In the genomic region with DNA sequence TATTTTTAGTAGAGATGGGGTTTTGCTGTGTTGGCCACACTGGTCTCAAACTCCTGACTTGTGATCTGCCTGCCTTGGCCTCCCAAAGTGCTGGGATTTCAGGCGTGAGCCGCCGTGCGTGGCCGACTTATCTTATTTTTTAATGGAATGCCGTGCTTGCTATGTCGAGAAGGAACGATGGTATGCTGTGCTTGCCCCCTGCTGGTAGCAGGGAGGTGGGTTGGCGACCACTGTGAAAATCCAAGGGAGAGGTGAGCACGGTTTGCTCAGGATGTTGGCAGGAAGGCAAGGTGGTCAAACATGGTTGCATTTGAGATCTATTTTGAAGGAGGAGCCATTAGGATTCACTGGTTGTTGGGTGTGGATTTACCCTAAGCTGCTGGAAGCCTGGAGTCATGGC, we compare ENCODE assay signal across 11 cellular contexts. TPM values are rescaled to one million over a fixed set of nuclear protein-coding genes. Genes with fewer than 3 reads are reported as not detected.
A peak's percentile ranks its signal among the peaks of the same experiment; 100 is the strongest.
DNase-seq lines count a peak whose midpoint lies in the region; ATAC-seq and TF ChIP-seq lines count a peak whose summit lies in the region.
"Had no signal": no experiment of that assay in that cellular context is flagged by ENCODE, and none has a peak within 500 bp of the region (broad histone marks: within the 10 kb centered on the region; RNA-seq: fewer than 3 reads in every experiment).

No MANE protein-coding gene starts in this region.

- H3F3A ChIP-seq in OCI-LY1 (ENCODE audit: insufficient read depth, low read length) = no peaks in the 10 kb centered on the region

- no peak overlapping the region for H3K27ac Mint-ChIP-seq in activated naive CD4-positive, alpha-beta T cell treated with anti-CD3 and anti-CD28 coated beads for 36 hours
- H3K27ac Mint-ChIP-seq: CD8-positive, alpha-beta memory T cell; T-helper 1 cell treated with Interleukin-12 subunit alpha and Interleukin-12 subunit beta and Interleukin-4 antibody, amounts not matched to agents 30 μg/mL and 1 μg/mL, for 36 hours had no signal

- peak; percentile 25 for DNase-seq in activated naive CD4-positive, alpha-beta T cell treated with anti-CD3 and anti-CD28 coated beads for 36 hours
- no peak for DNase-seq in activated naive CD4-positive, alpha-beta T cell (lab: John Stamatoyannopoulos, UW)
- DNase-seq in epithelial cell of proximal tubule (ENCODE audit: low read depth) (no peak), renal cortical epithelial cell (ENCODE audit: low read depth) (peak; percentile 16), NCI-H187 (lab: John Stamatoyannopoulos, UW) (no peak)
- DNase-seq in activated naive CD4-positive, alpha-beta T cell treated with Interleukin-2 at 50 U/mL for 16 hours = no peak

- CTCF ChIA-PET in activated naive CD4-positive, alpha-beta T cell treated with anti-CD3 and anti-CD28 coated beads for 36 hours (lab: Charles Lee) = no interaction called here

- no peaks in the 10 kb centered on the region for H3K79me2 ChIP-seq in OCI-LY1 (ENCODE audit: insufficient read depth, low read length)

- H3K4me3 ChIP-seq in OCI-LY1 (ENCODE audit: low read depth, low read length, poor library complexity, severe bottlenecking) (no peak overlapping the region), epithelial cell of proximal tubule (ENCODE audit: low read depth, low read length) (no peak overlapping the region)
- H3K4me3 ChIP-seq: lung had no signal

- no peak overlapping the region for H2AFZ ChIP-seq in OCI-LY1 (ENCODE audit: low read length)

- H3K27ac ChIP-seq in OCI-LY1 (ENCODE audit: low read depth, low read length, poor library complexity, severe bottlenecking) = no peak overlapping the region

- H3K4me1 Mint-ChIP-seq in activated naive CD4-positive, alpha-beta T cell treated with anti-CD3 and anti-CD28 coated beads for 36 hours (ENCODE audit: low read depth) = peaks cover 3% of the 10 kb centered on the region
- H3K4me1 Mint-ChIP-seq: CD8-positive, alpha-beta memory T cell had no signal

- no peaks in the 10 kb centered on the region for H3K9me2 ChIP-seq in OCI-LY1 (ENCODE audit: low read depth, low read length)

- H3K9ac ChIP-seq in OCI-LY1 (ENCODE audit: low read length) = no peak overlapping the region

- no peaks in the 10 kb centered on the region for H3K36me3 Mint-ChIP-seq in activated naive CD4-positive, alpha-beta T cell treated with anti-CD3 and anti-CD28 coated beads for 36 hours (ENCODE audit: low read depth)
- H3K36me3 Mint-ChIP-seq: CD8-positive, alpha-beta memory T cell had no signal

- TF ChIP-seq CTCF in OCI-LY1 (IDR thresholded peaks at IDR 0.05; ENCODE audit: low read length) (peak; percentile 48), epithelial cell of proximal tubule (conservative IDR thresholded peaks at IDR 0.05; ENCODE audit: low read depth, low read length) (peak; percentile 61)

- no peak overlapping the region for H3K4me2 ChIP-seq in OCI-LY1 (ENCODE audit: low read length)

- H3K4me3 Mint-ChIP-seq in activated naive CD4-positive, alpha-beta T cell treated with anti-CD3 and anti-CD28 coated beads for 36 hours = no peak overlapping the region
- H3K4me3 Mint-ChIP-seq: CD8-positive, alpha-beta memory T cell; T-helper 1 cell treated with Interleukin-12 subunit alpha and Interleukin-12 subunit beta and Interleukin-4 antibody, amounts not matched to agents 30 μg/mL and 1 μg/mL, for 36 hours had no signal

- H3K9me3 ChIP-seq in OCI-LY1 (ENCODE audit: low read length) = no peaks in the 10 kb centered on the region

- no peaks in the 10 kb centered on the region for H3K36me3 ChIP-seq in OCI-LY1 (ENCODE audit: insufficient read depth, low read length)

- intact Hi-C loops in activated naive CD4-positive, alpha-beta T cell treated with anti-CD3 and anti-CD28 coated beads for 36 hours (cut with micrococcal nuclease) = loop anchor here (5.0 kb wide), 1 partner anchor 63 kb away; no protein-coding TSS in a partner anchor

- ATAC-seq in GM21367 (IDR thresholded peaks at IDR 0.05; ENCODE audit: unreplicated experiment) = no peak

- peaks cover 8% of the 10 kb centered on the region for H3K27me3 Mint-ChIP-seq in activated naive CD4-positive, alpha-beta T cell treated with anti-CD3 and anti-CD28 coated beads for 36 hours (ENCODE audit: low read depth)

- 0 out of 2 replicates have a peak, but pooled peaks cover 3% of the 10 kb centered on the region for H3K27me3 ChIP-seq in OCI-LY1 (ENCODE audit: insufficient read depth, low read length)

- H4K20me1 ChIP-seq in OCI-LY1 (ENCODE audit: insufficient read depth, low read length) = no peaks in the 10 kb centered on the region

- no peaks in the 10 kb centered on the region for H3K9me3 Mint-ChIP-seq in activated naive CD4-positive, alpha-beta T cell treated with anti-CD3 and anti-CD28 coated beads for 36 hours
- H3K9me3 Mint-ChIP-seq: CD8-positive, alpha-beta memory T cell; T-helper 1 cell treated with Interleukin-12 subunit alpha and Interleukin-12 subunit beta and Interleukin-4 antibody, amounts not matched to agents 30 μg/mL and 1 μg/mL, for 36 hours had no signal

- H3K4me1 ChIP-seq in OCI-LY1 (ENCODE audit: insufficient read depth, low read length, severe bottlenecking) = no peaks in the 10 kb centered on the region

RNA-seq across cellular contexts. Expression of a gene that starts 45.8 kb away (rescaled TPM):
- 100 to 1,000 TPM; 130 to 132 TPM for total RNA-seq in activated naive CD4-positive, alpha-beta T cell treated with anti-CD3 and anti-CD28 coated beads for 36 hours
- total RNA-seq in epithelial cell of proximal tubule = 106 and 135 TPM in 2 replicates
- total RNA-seq in renal cortical epithelial cell = 71.7 and 82.0 TPM in 2 replicates

RNA-seq across cellular contexts. Expression of a gene that starts 54.2 kb away (rescaled TPM):
- not detected for total RNA-seq in activated naive CD4-positive, alpha-beta T cell treated with anti-CD3 and anti-CD28 coated beads for 36 hours
- total RNA-seq in epithelial cell of proximal tubule = 17.4 and 27.8 TPM in 2 replicates
- 16.0 and 51.2 TPM in 2 replicates for total RNA-seq in renal cortical epithelial cell

Comparison
In these comparisons a context has a peak if more than half of its experiments do, and no peak if none do; other contexts are left out.
1. DNase-seq: peak in activated naive CD4-positive, alpha-beta T cell treated with anti-CD3 and anti-CD28 coated beads for 36 hours (single experiment) and renal cortical epithelial cell (single experiment); none in activated naive CD4-positive, alpha-beta T cell (0 of 4), epithelial cell of proximal tubule (single experiment), NCI-H187 (0 of 2) and activated naive CD4-positive, alpha-beta T cell treated with Interleukin-2 at 50 U/mL for 16 hours (single experiment).
2. RNA of a gene that starts 54.2 kb away (total RNA-seq): 16.0 to 51.2 TPM in renal cortical epithelial cell and 17.4 to 27.8 TPM in epithelial cell of proximal tubule; not detected in activated naive CD4-positive, alpha-beta T cell treated with anti-CD3 and anti-CD28 coated beads for 36 hours; every median in the first group is over 10 times any median in the second.